ENCODE assay signal across 22 cellular contexts in genomic region chr9:87868635-87869034, GRCh38. TPM values are rescaled to one million over a fixed set of nuclear protein-coding genes. Genes with fewer than 3 reads are reported as not detected.
A peak's percentile ranks its signal among the peaks of the same experiment; 100 is the strongest.
DNase-seq lines count a peak whose midpoint lies in the region; ATAC-seq and TF ChIP-seq lines count a peak whose summit lies in the region.
"Had no signal": no experiment of that assay in that cellular context is flagged by ENCODE, and none has a peak within 500 bp of the region (broad histone marks: within the 10 kb centered on the region; RNA-seq: fewer than 3 reads in every experiment).

No MANE protein-coding gene starts in this region.

- H3K36me3 ChIP-seq in endodermal cell (ENCODE audit: control insufficient read depth, insufficient read depth, low read length) (no peaks in the 10 kb centered on the region), neural progenitor cell (no peaks in the 10 kb centered on the region), HAP-1 (replicated peaks) (no peaks in the 10 kb centered on the region)
- H3K36me3 ChIP-seq: BE2C had no signal

- no peak overlapping the region for H3K4me3 ChIP-seq in endodermal cell (ENCODE audit: low read length)
- no peak overlapping the region for H3K4me3 ChIP-seq in neural progenitor cell
- no peak overlapping the region for H3K4me3 ChIP-seq in HAP-1
- H3K4me3 ChIP-seq: GM12878, GM23248 had no signal

- POLR2A ChIA-PET in WTC11 (lab: Charles Lee): no interaction called here

- no peaks in the 10 kb centered on the region for H3K36me3 Mint-ChIP-seq in WTC11
- H3K36me3 Mint-ChIP-seq in endodermal cell (ENCODE audit: low read depth): no peaks in the 10 kb centered on the region
- H3K36me3 Mint-ChIP-seq in neural progenitor cell: no peaks in the 10 kb centered on the region
- H3K36me3 Mint-ChIP-seq: CD4-positive, CD25-positive, alpha-beta regulatory T cell; CD8-positive, alpha-beta memory T cell; IgD-negative memory B cell had no signal

- H4K20me1 ChIP-seq in neural progenitor cell (ENCODE audit: low read depth): no peaks in the 10 kb centered on the region

- in situ Hi-C loops in HAP-1 (cut with MboI; ENCODE audit: low sequenced_read_pairs): no loop called here

- WGBS in endodermal cell (ENCODE audit: insufficient coverage in 1 of 2, insufficient read length in 1 of 2), 2 experiments: 91 to 96% methylated on average over 3 of the region's 3 CpGs

- H3K9me3 ChIP-seq in endodermal cell (ENCODE audit: control insufficient read depth, low read length) (no peaks in the 10 kb centered on the region), neural progenitor cell (ENCODE audit: low read depth) (no peaks in the 10 kb centered on the region), HAP-1 (no peaks in the 10 kb centered on the region)
- H3K9me3 ChIP-seq: BE2C had no signal

- CTCF ChIA-PET in WTC11 (lab: Charles Lee): no interaction called here

- no peak overlapping the region for H3K27ac ChIP-seq in endodermal cell (ENCODE audit: low read depth, low read length)
- no peak overlapping the region for H3K27ac ChIP-seq in neural progenitor cell
- H3K27ac ChIP-seq: GM23248 had no signal

- DNase-seq in WTC11 (ENCODE audit: low spot score) (no peak), endodermal cell (peak; percentile 25), neural progenitor cell (ENCODE audit: low spot score) (no peak), HAP-1 (ENCODE audit: low spot score in 2 of 2) (no peak)
- DNase-seq: ACHN; BE2C; C1 segment of cervical spinal cord; CD4-positive, CD25-positive, alpha-beta regulatory T cell; CD8-positive, alpha-beta memory T cell; COR-L47; DMS 273 treated with DMSO at 0.1 percent for 48 hours; DMS53; DND-41; EL; GM23248; HCEC 1CT had no signal

- no peaks in the 10 kb centered on the region for H3K4me1 ChIP-seq in endodermal cell (ENCODE audit: control insufficient read depth, insufficient read depth, low read length)
- H3K4me1 ChIP-seq in neural progenitor cell: no peaks in the 10 kb centered on the region
- H3K4me1 ChIP-seq in HAP-1: no peaks in the 10 kb centered on the region

- H3K27ac Mint-ChIP-seq in WTC11: peak overlapping the region; percentile 41; the same call in 1 of the 2 replicates
- no peak overlapping the region for H3K27ac Mint-ChIP-seq in endodermal cell
- H3K27ac Mint-ChIP-seq in neural progenitor cell: peak overlapping the region; percentile 26
- H3K27ac Mint-ChIP-seq: IgD-negative memory B cell had no signal

- no peak for ATAC-seq in WTC11
- no peak for ATAC-seq in HG02642 (IDR thresholded peaks at IDR 0.05; ENCODE audit: poor library complexity, unreplicated experiment)
- ATAC-seq in HG03108 (IDR thresholded peaks at IDR 0.05; ENCODE audit: unreplicated experiment): no peak
- ATAC-seq: GM12878 had no signal

- H3K4me2 ChIP-seq in neural progenitor cell: no peak overlapping the region

- H3K4me1 Mint-ChIP-seq in WTC11 (peaks cover 10% of the 10 kb centered on the region), endodermal cell (peaks cover 1% of the 10 kb centered on the region), neural progenitor cell (peaks cover 3% of the 10 kb centered on the region)
- H3K4me1 Mint-ChIP-seq: CD4-positive, CD25-positive, alpha-beta regulatory T cell; CD8-positive, alpha-beta memory T cell had no signal

- no peaks in the 10 kb centered on the region for H3K79me2 ChIP-seq in neural progenitor cell (ENCODE audit: low read depth)

- H3K9ac ChIP-seq in endodermal cell (ENCODE audit: extremely low read depth, low read length, poor library complexity, severe bottlenecking): no peak overlapping the region
- H3K9ac ChIP-seq in neural progenitor cell: no peak overlapping the region
- H3K9ac ChIP-seq: GM23248 had no signal

- H3K27me3 Mint-ChIP-seq in WTC11 (ENCODE audit: low read depth): no peaks in the 10 kb centered on the region
- H3K27me3 Mint-ChIP-seq in endodermal cell (ENCODE audit: insufficient read depth): peaks cover 3% of the 10 kb centered on the region
- H3K27me3 Mint-ChIP-seq in neural progenitor cell (ENCODE audit: insufficient read depth, low read depth): peaks cover 7% of the 10 kb centered on the region
- H3K27me3 Mint-ChIP-seq: CD4-positive, CD25-positive, alpha-beta regulatory T cell; IgD-negative memory B cell had no signal

- H2AFZ ChIP-seq in neural progenitor cell (replicated peaks): no peak overlapping the region
- H2AFZ ChIP-seq: GM23248 had no signal

- H3F3A ChIP-seq in neural progenitor cell (ENCODE audit: low read depth): no peaks in the 10 kb centered on the region

- H3K4me3 Mint-ChIP-seq in WTC11 (no peak overlapping the region), endodermal cell (no peak overlapping the region), neural progenitor cell (no peak overlapping the region)
- H3K4me3 Mint-ChIP-seq: CD4-positive, CD25-positive, alpha-beta regulatory T cell; CD8-positive, alpha-beta memory T cell; IgD-negative memory B cell had no signal

- TF ChIP-seq CTCF in WTC11 (IDR thresholded peaks at IDR 0.05) (no peak), endodermal cell (conservative IDR thresholded peaks at IDR 0.05) (no peak), neural progenitor cell (IDR thresholded peaks at IDR 0.05) (no peak)

- H3K9me3 Mint-ChIP-seq in WTC11: peaks cover 6% of the 10 kb centered on the region
- H3K9me3 Mint-ChIP-seq in endodermal cell: no peaks in the 10 kb centered on the region
- peaks cover 6% of the 10 kb centered on the region for H3K9me3 Mint-ChIP-seq in neural progenitor cell

- H3K27me3 ChIP-seq in endodermal cell (ENCODE audit: control insufficient read depth, insufficient read depth, low read length, poor library complexity, severe bottlenecking): no peaks in the 10 kb centered on the region
- H3K27me3 ChIP-seq in neural progenitor cell: no peaks in the 10 kb centered on the region
- H3K27me3 ChIP-seq in HAP-1 (ENCODE audit: low read depth): 0 out of 2 replicates have a peak, but pooled peaks cover 5% of the 10 kb centered on the region
- H3K27me3 ChIP-seq: BE2C had no signal

TF ChIP-seq in WTC11, 78 proteins besides CTCF, POLR2A, EP300 and RAD21 (continues in another document):
- no peak for TF ChIP-seq NFYB (CRISPR knock-in tag; conservative IDR thresholded peaks at IDR 0.05; ENCODE audit: low read depth)
- TF ChIP-seq, protein P1, sequence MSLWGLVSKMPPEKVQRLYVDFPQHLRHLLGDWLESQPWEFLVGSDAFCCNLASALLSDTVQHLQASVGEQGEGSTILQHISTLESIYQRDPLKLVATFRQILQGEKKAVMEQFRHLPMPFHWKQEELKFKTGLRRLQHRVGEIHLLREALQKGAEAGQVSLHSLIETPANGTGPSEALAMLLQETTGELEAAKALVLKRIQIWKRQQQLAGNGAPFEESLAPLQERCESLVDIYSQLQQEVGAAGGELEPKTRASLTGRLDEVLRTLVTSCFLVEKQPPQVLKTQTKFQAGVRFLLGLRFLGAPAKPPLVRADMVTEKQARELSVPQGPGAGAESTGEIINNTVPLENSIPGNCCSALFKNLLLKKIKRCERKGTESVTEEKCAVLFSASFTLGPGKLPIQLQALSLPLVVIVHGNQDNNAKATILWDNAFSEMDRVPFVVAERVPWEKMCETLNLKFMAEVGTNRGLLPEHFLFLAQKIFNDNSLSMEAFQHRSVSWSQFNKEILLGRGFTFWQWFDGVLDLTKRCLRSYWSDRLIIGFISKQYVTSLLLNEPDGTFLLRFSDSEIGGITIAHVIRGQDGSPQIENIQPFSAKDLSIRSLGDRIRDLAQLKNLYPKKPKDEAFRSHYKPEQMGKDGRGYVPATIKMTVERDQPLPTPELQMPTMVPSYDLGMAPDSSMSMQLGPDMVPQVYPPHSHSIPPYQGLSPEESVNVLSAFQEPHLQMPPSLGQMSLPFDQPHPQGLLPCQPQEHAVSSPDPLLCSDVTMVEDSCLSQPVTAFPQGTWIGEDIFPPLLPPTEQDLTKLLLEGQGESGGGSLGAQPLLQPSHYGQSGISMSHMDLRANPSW (CRISPR knock-in tag; conservative IDR thresholded peaks at IDR 0.05; ENCODE audit: low read depth): no peak
- no peak for TF ChIP-seq FOXK1 (CRISPR knock-in tag; IDR thresholded peaks at IDR 0.05)
- no peak for TF ChIP-seq JAZF1 (CRISPR knock-in tag; IDR thresholded peaks at IDR 0.05)
- no peak for TF ChIP-seq ZNF532 (CRISPR knock-in tag; IDR thresholded peaks at IDR 0.05; ENCODE audit: borderline replicate concordance)
- no peak for TF ChIP-seq ZNF232 (CRISPR knock-in tag; IDR thresholded peaks at IDR 0.05)
- no peak for TF ChIP-seq ATF1 (CRISPR knock-in tag; IDR thresholded peaks at IDR 0.05)

RNA-seq across cellular contexts. Expression of gene SPATA31E1, which starts 14.0 kb away (rescaled TPM):
- total RNA-seq in WTC11 (2021) (0.04 to 0.07 TPM (median 0.05 TPM) in 3 replicates), endodermal cell (not detected), neural progenitor cell (ENCODE audit: low replicate concordance) (not detected in 2 replicates)
- not detected for polyA plus RNA-seq in endodermal cell (2013, experiment 1 of 2)
- polyA plus RNA-seq in endodermal cell (2013, experiment 2 of 2): not detected
- total RNA-seq: CD4-positive, CD25-positive, alpha-beta regulatory T cell; CD8-positive, alpha-beta memory T cell; G401; GM12878; GM23248; H4 had no signal
- polyA plus RNA-seq: CD4-positive, CD25-positive, alpha-beta regulatory T cell; CD8-positive, alpha-beta memory T cell; GM12878; GM23248; IgD-negative memory B cell had no signal

RNA-seq across cellular contexts. Expression of gene SPATA31C1, which starts 49.1 kb away (rescaled TPM):
- total RNA-seq in WTC11 (2021) (not detected in 3 replicates), endodermal cell (under 1 TPM in 1 of 2 donors, not detected in 1; 0.09 TPM), neural progenitor cell (ENCODE audit: low replicate concordance) (not detected in 2 replicates)
- 0.50 TPM for polyA plus RNA-seq in endodermal cell (2013, experiment 1 of 2)
- polyA plus RNA-seq in endodermal cell (2013, experiment 2 of 2): 0.58 TPM
- total RNA-seq: CD4-positive, CD25-positive, alpha-beta regulatory T cell; CD8-positive, alpha-beta memory T cell; G401; GM12878; GM23248; H4 had no signal
- polyA plus RNA-seq: CD8-positive, alpha-beta memory T cell; GM12878; GM23248; IgD-negative memory B cell had no signal
